1 cellular context compared by ENCODE assay signal in the genomic region with DNA sequence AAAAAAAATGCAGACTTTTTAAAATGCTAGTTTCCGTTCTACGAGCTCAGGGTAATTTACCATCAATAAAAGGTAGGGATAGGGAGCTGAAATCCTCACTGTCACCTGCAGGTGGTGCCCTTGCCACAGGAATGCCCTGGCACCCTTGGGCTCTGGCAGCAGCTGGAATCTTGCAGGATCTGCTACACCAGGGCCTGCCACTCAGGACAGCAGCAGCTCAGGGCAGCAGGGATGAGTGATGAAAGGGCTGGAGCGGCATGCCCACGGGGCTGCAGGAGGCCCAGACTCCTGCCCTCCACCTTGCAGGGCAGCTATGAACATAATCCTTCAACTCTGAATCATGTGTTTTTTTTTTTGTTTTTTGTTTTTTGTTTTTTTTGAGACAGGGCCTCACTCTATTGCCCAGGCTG.
A peak's percentile ranks its signal among the peaks of the same experiment; 100 is the strongest.
TF ChIP-seq lines count a peak whose summit lies in the region.

No MANE protein-coding gene starts in this region.

TF ChIP-seq in HepG2, 621 proteins besides CTCF, POLR2A, EP300 and RAD21 (continued from another document and continues in another):
- TF ChIP-seq, protein P1, sequence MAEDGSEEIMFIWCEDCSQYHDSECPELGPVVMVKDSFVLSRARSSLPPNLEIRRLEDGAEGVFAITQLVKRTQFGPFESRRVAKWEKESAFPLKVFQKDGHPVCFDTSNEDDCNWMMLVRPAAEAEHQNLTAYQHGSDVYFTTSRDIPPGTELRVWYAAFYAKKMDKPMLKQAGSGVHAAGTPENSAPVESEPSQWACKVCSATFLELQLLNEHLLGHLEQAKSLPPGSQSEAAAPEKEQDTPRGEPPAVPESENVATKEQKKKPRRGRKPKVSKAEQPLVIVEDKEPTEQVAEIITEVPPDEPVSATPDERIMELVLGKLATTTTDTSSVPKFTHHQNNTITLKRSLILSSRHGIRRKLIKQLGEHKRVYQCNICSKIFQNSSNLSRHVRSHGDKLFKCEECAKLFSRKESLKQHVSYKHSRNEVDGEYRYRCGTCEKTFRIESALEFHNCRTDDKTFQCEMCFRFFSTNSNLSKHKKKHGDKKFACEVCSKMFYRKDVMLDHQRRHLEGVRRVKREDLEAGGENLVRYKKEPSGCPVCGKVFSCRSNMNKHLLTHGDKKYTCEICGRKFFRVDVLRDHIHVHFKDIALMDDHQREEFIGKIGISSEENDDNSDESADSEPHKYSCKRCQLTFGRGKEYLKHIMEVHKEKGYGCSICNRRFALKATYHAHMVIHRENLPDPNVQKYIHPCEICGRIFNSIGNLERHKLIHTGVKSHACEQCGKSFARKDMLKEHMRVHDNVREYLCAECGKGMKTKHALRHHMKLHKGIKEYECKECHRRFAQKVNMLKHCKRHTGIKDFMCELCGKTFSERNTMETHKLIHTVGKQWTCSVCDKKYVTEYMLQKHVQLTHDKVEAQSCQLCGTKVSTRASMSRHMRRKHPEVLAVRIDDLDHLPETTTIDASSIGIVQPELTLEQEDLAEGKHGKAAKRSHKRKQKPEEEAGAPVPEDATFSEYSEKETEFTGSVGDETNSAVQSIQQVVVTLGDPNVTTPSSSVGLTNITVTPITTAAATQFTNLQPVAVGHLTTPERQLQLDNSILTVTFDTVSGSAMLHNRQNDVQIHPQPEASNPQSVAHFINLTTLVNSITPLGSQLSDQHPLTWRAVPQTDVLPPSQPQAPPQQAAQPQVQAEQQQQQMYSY (CRISPR knock-in tag; IDR thresholded peaks at IDR 0.05) = no peak
- TF ChIP-seq ZNF878 (CRISPR knock-in tag; IDR thresholded peaks at IDR 0.05) (no peak), ZNF136 (CRISPR knock-in tag; IDR thresholded peaks at IDR 0.05; ENCODE audit: low read depth) (no peak), ZNF430 (CRISPR knock-in tag; IDR thresholded peaks at IDR 0.05) (no peak; the same call in 1 of the 2 replicates), CBFB (CRISPR knock-in tag; IDR thresholded peaks at IDR 0.05) (no peak), ZNF224 (CRISPR knock-in tag; IDR thresholded peaks at IDR 0.05) (no peak), PAWR (CRISPR knock-in tag; IDR thresholded peaks at IDR 0.05; ENCODE audit: borderline replicate concordance) (no peak), ZSCAN31 (CRISPR knock-in tag; IDR thresholded peaks at IDR 0.05; ENCODE audit: low read depth) (no peak), NCOA1 (CRISPR knock-in tag; IDR thresholded peaks at IDR 0.05) (no peak), SIN3B (IDR thresholded peaks at IDR 0.05; ENCODE audit: low read length) (no peak), ZNF879 (CRISPR knock-in tag; IDR thresholded peaks at IDR 0.05) (no peak), ZNF256 (CRISPR knock-in tag; conservative IDR thresholded peaks at IDR 0.05) (no peak), NR1H2 (CRISPR knock-in tag; IDR thresholded peaks at IDR 0.05; ENCODE audit: borderline replicate concordance, low read depth) (no peak), ZNF20 (CRISPR knock-in tag; IDR thresholded peaks at IDR 0.05) (no peak), ZNF484 (CRISPR knock-in tag; IDR thresholded peaks at IDR 0.05; ENCODE audit: borderline replicate concordance, low read depth) (no peak), FOXK2 (IDR thresholded peaks at IDR 0.05) (no peak), ZNF781 (CRISPR knock-in tag; IDR thresholded peaks at IDR 0.05; ENCODE audit: borderline replicate concordance, not compliant biosample characterization) (no peak), GTF3A (CRISPR knock-in tag; conservative IDR thresholded peaks at IDR 0.05) (no peak), ZSCAN22 (CRISPR knock-in tag; IDR thresholded peaks at IDR 0.05) (no peak), NFYB (CRISPR knock-in tag; IDR thresholded peaks at IDR 0.05) (no peak), ZFP82 (CRISPR knock-in tag; IDR thresholded peaks at IDR 0.05; ENCODE audit: borderline replicate concordance) (no peak), ZNF775 (CRISPR knock-in tag; IDR thresholded peaks at IDR 0.05; ENCODE audit: borderline replicate concordance) (no peak), KLF11 (CRISPR knock-in tag; IDR thresholded peaks at IDR 0.05) (no peak), ZNF441 (CRISPR knock-in tag; IDR thresholded peaks at IDR 0.05; ENCODE audit: borderline replicate concordance) (no peak), ZNF768 (CRISPR knock-in tag; IDR thresholded peaks at IDR 0.05) (0 out of 2 replicates have a peak, but pooled peaks have one; percentile 17), IKZF4 (CRISPR knock-in tag; IDR thresholded peaks at IDR 0.05; ENCODE audit: borderline replicate concordance, low read depth, not compliant biosample characterization) (no peak), SRSF9 (IDR thresholded peaks at IDR 0.05; ENCODE audit: borderline replicate concordance, insufficient read depth, low read depth, low read length, poor library complexity, severe bottlenecking) (no peak)
- TF ChIP-seq, protein P2, sequence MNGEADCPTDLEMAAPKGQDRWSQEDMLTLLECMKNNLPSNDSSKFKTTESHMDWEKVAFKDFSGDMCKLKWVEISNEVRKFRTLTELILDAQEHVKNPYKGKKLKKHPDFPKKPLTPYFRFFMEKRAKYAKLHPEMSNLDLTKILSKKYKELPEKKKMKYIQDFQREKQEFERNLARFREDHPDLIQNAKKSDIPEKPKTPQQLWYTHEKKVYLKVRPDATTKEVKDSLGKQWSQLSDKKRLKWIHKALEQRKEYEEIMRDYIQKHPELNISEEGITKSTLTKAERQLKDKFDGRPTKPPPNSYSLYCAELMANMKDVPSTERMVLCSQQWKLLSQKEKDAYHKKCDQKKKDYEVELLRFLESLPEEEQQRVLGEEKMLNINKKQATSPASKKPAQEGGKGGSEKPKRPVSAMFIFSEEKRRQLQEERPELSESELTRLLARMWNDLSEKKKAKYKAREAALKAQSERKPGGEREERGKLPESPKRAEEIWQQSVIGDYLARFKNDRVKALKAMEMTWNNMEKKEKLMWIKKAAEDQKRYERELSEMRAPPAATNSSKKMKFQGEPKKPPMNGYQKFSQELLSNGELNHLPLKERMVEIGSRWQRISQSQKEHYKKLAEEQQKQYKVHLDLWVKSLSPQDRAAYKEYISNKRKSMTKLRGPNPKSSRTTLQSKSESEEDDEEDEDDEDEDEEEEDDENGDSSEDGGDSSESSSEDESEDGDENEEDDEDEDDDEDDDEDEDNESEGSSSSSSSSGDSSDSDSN (CRISPR knock-in tag; IDR thresholded peaks at IDR 0.05) = no peak
- TF ChIP-seq, protein P3, sequence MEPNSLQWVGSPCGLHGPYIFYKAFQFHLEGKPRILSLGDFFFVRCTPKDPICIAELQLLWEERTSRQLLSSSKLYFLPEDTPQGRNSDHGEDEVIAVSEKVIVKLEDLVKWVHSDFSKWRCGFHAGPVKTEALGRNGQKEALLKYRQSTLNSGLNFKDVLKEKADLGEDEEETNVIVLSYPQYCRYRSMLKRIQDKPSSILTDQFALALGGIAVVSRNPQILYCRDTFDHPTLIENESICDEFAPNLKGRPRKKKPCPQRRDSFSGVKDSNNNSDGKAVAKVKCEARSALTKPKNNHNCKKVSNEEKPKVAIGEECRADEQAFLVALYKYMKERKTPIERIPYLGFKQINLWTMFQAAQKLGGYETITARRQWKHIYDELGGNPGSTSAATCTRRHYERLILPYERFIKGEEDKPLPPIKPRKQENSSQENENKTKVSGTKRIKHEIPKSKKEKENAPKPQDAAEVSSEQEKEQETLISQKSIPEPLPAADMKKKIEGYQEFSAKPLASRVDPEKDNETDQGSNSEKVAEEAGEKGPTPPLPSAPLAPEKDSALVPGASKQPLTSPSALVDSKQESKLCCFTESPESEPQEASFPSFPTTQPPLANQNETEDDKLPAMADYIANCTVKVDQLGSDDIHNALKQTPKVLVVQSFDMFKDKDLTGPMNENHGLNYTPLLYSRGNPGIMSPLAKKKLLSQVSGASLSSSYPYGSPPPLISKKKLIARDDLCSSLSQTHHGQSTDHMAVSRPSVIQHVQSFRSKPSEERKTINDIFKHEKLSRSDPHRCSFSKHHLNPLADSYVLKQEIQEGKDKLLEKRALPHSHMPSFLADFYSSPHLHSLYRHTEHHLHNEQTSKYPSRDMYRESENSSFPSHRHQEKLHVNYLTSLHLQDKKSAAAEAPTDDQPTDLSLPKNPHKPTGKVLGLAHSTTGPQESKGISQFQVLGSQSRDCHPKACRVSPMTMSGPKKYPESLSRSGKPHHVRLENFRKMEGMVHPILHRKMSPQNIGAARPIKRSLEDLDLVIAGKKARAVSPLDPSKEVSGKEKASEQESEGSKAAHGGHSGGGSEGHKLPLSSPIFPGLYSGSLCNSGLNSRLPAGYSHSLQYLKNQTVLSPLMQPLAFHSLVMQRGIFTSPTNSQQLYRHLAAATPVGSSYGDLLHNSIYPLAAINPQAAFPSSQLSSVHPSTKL (CRISPR knock-in tag; IDR thresholded peaks at IDR 0.05) = no peak
- TF ChIP-seq, protein P4, sequence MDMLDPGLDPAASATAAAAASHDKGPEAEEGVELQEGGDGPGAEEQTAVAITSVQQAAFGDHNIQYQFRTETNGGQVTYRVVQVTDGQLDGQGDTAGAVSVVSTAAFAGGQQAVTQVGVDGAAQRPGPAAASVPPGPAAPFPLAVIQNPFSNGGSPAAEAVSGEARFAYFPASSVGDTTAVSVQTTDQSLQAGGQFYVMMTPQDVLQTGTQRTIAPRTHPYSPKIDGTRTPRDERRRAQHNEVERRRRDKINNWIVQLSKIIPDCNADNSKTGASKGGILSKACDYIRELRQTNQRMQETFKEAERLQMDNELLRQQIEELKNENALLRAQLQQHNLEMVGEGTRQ (IDR thresholded peaks at IDR 0.05; ENCODE audit: low read depth, low read length) = no peak
- TF ChIP-seq, protein P4 (CRISPR knock-in tag; IDR thresholded peaks at IDR 0.05; ENCODE audit: borderline replicate concordance) = no peak
- TF ChIP-seq, protein P5, sequence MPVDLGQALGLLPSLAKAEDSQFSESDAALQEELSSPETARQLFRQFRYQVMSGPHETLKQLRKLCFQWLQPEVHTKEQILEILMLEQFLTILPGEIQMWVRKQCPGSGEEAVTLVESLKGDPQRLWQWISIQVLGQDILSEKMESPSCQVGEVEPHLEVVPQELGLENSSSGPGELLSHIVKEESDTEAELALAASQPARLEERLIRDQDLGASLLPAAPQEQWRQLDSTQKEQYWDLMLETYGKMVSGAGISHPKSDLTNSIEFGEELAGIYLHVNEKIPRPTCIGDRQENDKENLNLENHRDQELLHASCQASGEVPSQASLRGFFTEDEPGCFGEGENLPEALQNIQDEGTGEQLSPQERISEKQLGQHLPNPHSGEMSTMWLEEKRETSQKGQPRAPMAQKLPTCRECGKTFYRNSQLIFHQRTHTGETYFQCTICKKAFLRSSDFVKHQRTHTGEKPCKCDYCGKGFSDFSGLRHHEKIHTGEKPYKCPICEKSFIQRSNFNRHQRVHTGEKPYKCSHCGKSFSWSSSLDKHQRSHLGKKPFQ (CRISPR knock-in tag; IDR thresholded peaks at IDR 0.05; ENCODE audit: insufficient replicate concordance) = no peak
- TF ChIP-seq, protein P6, sequence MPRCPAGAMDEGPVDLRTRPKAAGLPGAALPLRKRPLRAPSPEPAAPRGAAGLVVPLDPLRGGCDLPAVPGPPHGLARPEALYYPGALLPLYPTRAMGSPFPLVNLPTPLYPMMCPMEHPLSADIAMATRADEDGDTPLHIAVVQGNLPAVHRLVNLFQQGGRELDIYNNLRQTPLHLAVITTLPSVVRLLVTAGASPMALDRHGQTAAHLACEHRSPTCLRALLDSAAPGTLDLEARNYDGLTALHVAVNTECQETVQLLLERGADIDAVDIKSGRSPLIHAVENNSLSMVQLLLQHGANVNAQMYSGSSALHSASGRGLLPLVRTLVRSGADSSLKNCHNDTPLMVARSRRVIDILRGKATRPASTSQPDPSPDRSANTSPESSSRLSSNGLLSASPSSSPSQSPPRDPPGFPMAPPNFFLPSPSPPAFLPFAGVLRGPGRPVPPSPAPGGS (CRISPR knock-in tag; IDR thresholded peaks at IDR 0.05) = no peak
- TF ChIP-seq, protein P7, sequence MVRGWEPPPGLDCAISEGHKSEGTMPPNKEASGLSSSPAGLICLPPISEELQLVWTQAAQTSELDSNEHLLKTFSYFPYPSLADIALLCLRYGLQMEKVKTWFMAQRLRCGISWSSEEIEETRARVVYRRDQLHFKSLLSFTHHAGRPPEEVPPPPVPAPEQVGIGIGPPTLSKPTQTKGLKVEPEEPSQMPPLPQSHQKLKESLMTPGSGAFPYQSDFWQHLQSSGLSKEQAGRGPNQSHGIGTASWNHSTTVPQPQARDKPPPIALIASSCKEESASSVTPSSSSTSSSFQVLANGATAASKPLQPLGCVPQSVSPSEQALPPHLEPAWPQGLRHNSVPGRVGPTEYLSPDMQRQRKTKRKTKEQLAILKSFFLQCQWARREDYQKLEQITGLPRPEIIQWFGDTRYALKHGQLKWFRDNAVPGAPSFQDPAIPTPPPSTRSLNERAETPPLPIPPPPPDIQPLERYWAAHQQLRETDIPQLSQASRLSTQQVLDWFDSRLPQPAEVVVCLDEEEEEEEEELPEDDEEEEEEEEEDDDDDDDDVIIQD (CRISPR knock-in tag; IDR thresholded peaks at IDR 0.05; ENCODE audit: low read depth) = no peak
- TF ChIP-seq, protein P8, sequence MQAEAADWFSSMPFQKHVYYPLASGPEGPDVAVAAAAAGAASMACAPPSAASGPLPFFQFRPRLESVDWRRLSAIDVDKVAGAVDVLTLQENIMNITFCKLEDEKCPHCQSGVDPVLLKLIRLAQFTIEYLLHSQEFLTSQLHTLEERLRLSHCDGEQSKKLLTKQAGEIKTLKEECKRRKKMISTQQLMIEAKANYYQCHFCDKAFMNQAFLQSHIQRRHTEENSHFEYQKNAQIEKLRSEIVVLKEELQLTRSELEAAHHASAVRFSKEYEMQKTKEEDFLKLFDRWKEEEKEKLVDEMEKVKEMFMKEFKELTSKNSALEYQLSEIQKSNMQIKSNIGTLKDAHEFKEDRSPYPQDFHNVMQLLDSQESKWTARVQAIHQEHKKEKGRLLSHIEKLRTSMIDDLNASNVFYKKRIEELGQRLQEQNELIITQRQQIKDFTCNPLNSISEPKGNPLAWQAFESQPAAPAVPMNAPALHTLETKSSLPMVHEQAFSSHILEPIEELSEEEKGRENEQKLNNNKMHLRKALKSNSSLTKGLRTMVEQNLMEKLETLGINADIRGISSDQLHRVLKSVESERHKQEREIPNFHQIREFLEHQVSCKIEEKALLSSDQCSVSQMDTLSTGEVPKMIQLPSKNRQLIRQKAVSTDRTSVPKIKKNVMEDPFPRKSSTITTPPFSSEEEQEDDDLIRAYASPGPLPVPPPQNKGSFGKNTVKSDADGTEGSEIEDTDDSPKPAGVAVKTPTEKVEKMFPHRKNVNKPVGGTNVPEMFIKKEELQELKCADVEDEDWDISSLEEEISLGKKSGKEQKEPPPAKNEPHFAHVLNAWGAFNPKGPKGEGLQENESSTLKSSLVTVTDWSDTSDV (CRISPR knock-in tag; IDR thresholded peaks at IDR 0.05) = no peak
- TF ChIP-seq, protein P9, sequence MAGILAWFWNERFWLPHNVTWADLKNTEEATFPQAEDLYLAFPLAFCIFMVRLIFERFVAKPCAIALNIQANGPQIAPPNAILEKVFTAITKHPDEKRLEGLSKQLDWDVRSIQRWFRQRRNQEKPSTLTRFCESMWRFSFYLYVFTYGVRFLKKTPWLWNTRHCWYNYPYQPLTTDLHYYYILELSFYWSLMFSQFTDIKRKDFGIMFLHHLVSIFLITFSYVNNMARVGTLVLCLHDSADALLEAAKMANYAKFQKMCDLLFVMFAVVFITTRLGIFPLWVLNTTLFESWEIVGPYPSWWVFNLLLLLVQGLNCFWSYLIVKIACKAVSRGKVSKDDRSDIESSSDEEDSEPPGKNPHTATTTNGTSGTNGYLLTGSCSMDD (CRISPR knock-in tag; IDR thresholded peaks at IDR 0.05) = no peak
